In genomic region chr12:131901431-131902331, GRCh38 we compare ENCODE assay signal across 13 cellular contexts. TPM values are rescaled to one million over a fixed set of nuclear protein-coding genes. Genes with fewer than 3 reads are reported as not detected.
A peak's percentile ranks its signal among the peaks of the same experiment; 100 is the strongest.
DNase-seq lines count a peak whose midpoint lies in the region; ATAC-seq and TF ChIP-seq lines count a peak whose summit lies in the region.
"Had no signal": no experiment of that assay in that cellular context is flagged by ENCODE, and none has a peak within 500 bp of the region (broad histone marks: within the 10 kb centered on the region; RNA-seq: fewer than 3 reads in every experiment).

No MANE protein-coding gene starts in this region.

- H3K27me3 ChIP-seq in neuronal stem cell (ENCODE audit: control insufficient read depth in 3 of 3, insufficient read depth in 3 of 3, low read depth in 1 of 3, low read length in 3 of 3) (peaks cover 0 to 2% (median 0%) of the 10 kb centered on the region in 3 experiments), brain microvascular endothelial cell (replicated peaks) (no peaks in the 10 kb centered on the region), smooth muscle cell (ENCODE audit: low read depth) (no peaks in the 10 kb centered on the region)

- H3K4me1 Mint-ChIP-seq in glutamatergic neuron (ENCODE audit: low read depth, unreplicated experiment) = peaks cover 14% of the 10 kb centered on the region
- peaks cover 17 to 55% (median 30%) of the 10 kb centered on the region in 4 donors for H3K4me1 Mint-ChIP-seq in naive thymus-derived CD8-positive, alpha-beta T cell

- H3K9ac ChIP-seq in neuronal stem cell (ENCODE audit: low read depth, low read length, poor library complexity) (peak overlapping the region; percentile 60), smooth muscle cell (ENCODE audit: low read depth) (no peak overlapping the region)

- H3K4ac ChIP-seq in neuronal stem cell (ENCODE audit: low read length) = no peak overlapping the region

- H2BK12ac ChIP-seq in neuronal stem cell (ENCODE audit: low read length) = no peak overlapping the region

- in situ Hi-C loops in brain microvascular endothelial cell (cut with HindIII; ENCODE audit: low pct_ligation_motif_present, low sequenced_read_pairs) = no loop called here

- no peak overlapping the region for H4K91ac ChIP-seq in neuronal stem cell (ENCODE audit: low read depth, low read length, poor library complexity)

- H3K27ac ChIP-seq in neuronal stem cell (replicated peaks; ENCODE audit: low read length) (no peak overlapping the region), brain microvascular endothelial cell (no peak overlapping the region), smooth muscle cell (ENCODE audit: low read depth) (no peak overlapping the region)

- no peak overlapping the region for H3K14ac ChIP-seq in neuronal stem cell (ENCODE audit: low read length)

- peak; percentile 64; the same call in 1 of the 2 replicates for TF ChIP-seq EP300 in Ishikawa (IDR thresholded peaks at IDR 0.05; ENCODE audit: borderline replicate concordance)

- H3K4me2 ChIP-seq in neuronal stem cell (ENCODE audit: insufficient read depth, low read length, poor library complexity, severe bottlenecking) = no peak overlapping the region
- H3K4me2 ChIP-seq in smooth muscle cell = no peak overlapping the region

- no peaks in the 10 kb centered on the region for H3F3A ChIP-seq in smooth muscle cell (ENCODE audit: low read depth)

- POLR2A ChIA-PET in naive thymus-derived CD8-positive, alpha-beta T cell (lab: Charles Lee) = interaction anchor here (0.7 kb wide), 1 partner anchor 23 kb away, joined by 3 read pairs; no protein-coding TSS in a partner anchor

- H4K20me1 ChIP-seq in smooth muscle cell (ENCODE audit: low read depth) = peaks cover 99% of the 10 kb centered on the region

- peaks cover 10% of the 10 kb centered on the region for H3K27me3 Mint-ChIP-seq in glutamatergic neuron (ENCODE audit: unreplicated experiment)
- H3K27me3 Mint-ChIP-seq in naive thymus-derived CD8-positive, alpha-beta T cell = no peaks in the 10 kb centered on the region

- H3K23ac ChIP-seq in neuronal stem cell (ENCODE audit: low read depth, low read length, poor library complexity) = peak overlapping the region; percentile 65

- H2BK5ac ChIP-seq in neuronal stem cell (ENCODE audit: low read length) = no peak overlapping the region

- DNase-seq in 8988T (peak; percentile 32), glutamatergic neuron (no peak), neuronal stem cell (ENCODE audit: low spot score) (no peak), brain microvascular endothelial cell (no peak), smooth muscle cell (lab: John Stamatoyannopoulos, UW; ENCODE audit: unreplicated experiment) (no peak)
- DNase-seq in naive thymus-derived CD8-positive, alpha-beta T cell = no peak
- DNase-seq: activated CD8-positive, alpha-beta T cell treated with anti-CD3 and anti-CD28 coated beads, Interleukin-2, amount 10 ng/mL, durations not matched to agents 7 days and 5 days; activated gamma-delta T cell; foreskin fibroblast had no signal

- no peak overlapping the region for H2AFZ ChIP-seq in neuronal stem cell (ENCODE audit: low read length)
- H2AFZ ChIP-seq in smooth muscle cell (ENCODE audit: low read depth) = no peak overlapping the region

- peaks cover 42% of the 10 kb centered on the region for H3K79me1 ChIP-seq in neuronal stem cell (ENCODE audit: low read depth, low read length)

- no peaks in the 10 kb centered on the region for H3K9me3 ChIP-seq in neuronal stem cell (replicated peaks in 1 of 2; ENCODE audit: control insufficient read depth in 2 of 2, insufficient read depth in 1 of 2, low read depth in 1 of 2, low read length in 2 of 2)
- no peaks in the 10 kb centered on the region for H3K9me3 ChIP-seq in smooth muscle cell (replicated peaks; ENCODE audit: low read depth)

- no CpG with 5 or more reads among the region's 30 CpGs for WGBS in neuronal stem cell (ENCODE audit: extremely low coverage in 2 of 2, insufficient read length in 2 of 2, insufficient replicate concordance in 1 of 2), 2 donors
- WGBS in smooth muscle cell (ENCODE audit: low lambda C conversion rate) = 94% methylated on average over 30 of the region's 30 CpGs

- H3K27ac Mint-ChIP-seq in glutamatergic neuron (ENCODE audit: unreplicated experiment) = peak overlapping the region; percentile 48
- H3K27ac Mint-ChIP-seq in naive thymus-derived CD8-positive, alpha-beta T cell = peak overlapping the region in 1 of 10 donors; percentile 33
- H3K27ac Mint-ChIP-seq: activated CD8-positive, alpha-beta T cell treated with anti-CD3 and anti-CD28 coated beads, Interleukin-2, amount 10 ng/mL, durations not matched to agents 7 days and 5 days had no signal

- H3K36me3 Mint-ChIP-seq in glutamatergic neuron (ENCODE audit: unreplicated experiment) = no peaks in the 10 kb centered on the region
- H3K36me3 Mint-ChIP-seq in naive thymus-derived CD8-positive, alpha-beta T cell = peaks cover 0 to 2% (median 0%) of the 10 kb centered on the region in 3 donors

- H3K4me3 ChIP-seq in neuronal stem cell (ENCODE audit: low read length in 2 of 2) = peak overlapping the region in 1 of 2 donors; percentile 22
- H3K4me3 ChIP-seq in brain microvascular endothelial cell (ENCODE audit: low read depth, low read length) = no peak overlapping the region
- H3K4me3 ChIP-seq in smooth muscle cell = no peak overlapping the region
- H3K4me3 ChIP-seq: skin epidermis had no signal

- peak overlapping the region; percentile 14 for H2BK120ac ChIP-seq in neuronal stem cell (ENCODE audit: low read depth, low read length)

- ATAC-seq in naive thymus-derived CD8-positive, alpha-beta T cell = no peak
- ATAC-seq in esophagus mucosa = no peak
- ATAC-seq: activated CD8-positive, alpha-beta T cell treated with anti-CD3 and anti-CD28 coated beads, Interleukin-2, amount 10 ng/mL, durations not matched to agents 7 days and 5 days; SK-N-SH treated with all-trans-retinoic acid at 6 μM for 48 hours had no signal

- TF ChIP-seq RAD21 in Ishikawa (IDR thresholded peaks at IDR 0.05; ENCODE audit: low read depth) = 0 out of 2 replicates have a peak, but pooled peaks have one; percentile 2

- peaks cover 7% of the 10 kb centered on the region for H3K9me3 Mint-ChIP-seq in glutamatergic neuron (ENCODE audit: unreplicated experiment)
- H3K9me3 Mint-ChIP-seq in naive thymus-derived CD8-positive, alpha-beta T cell = no peaks in the 10 kb centered on the region

- H3K18ac ChIP-seq in neuronal stem cell (ENCODE audit: low read length) = no peak overlapping the region

- no peak overlapping the region for H2AK5ac ChIP-seq in neuronal stem cell (ENCODE audit: low read depth, low read length)

- H4K8ac ChIP-seq in neuronal stem cell (ENCODE audit: low read depth, low read length) = no peak overlapping the region

- H3K4me1 ChIP-seq in neuronal stem cell (ENCODE audit: control insufficient read depth in 2 of 2, insufficient read depth in 1 of 2, low read depth in 1 of 2, low read length in 2 of 2) (peaks cover 2 to 6% of the 10 kb centered on the region in 2 donors), smooth muscle cell (ENCODE audit: low read depth) (peaks cover under 1% of the 10 kb centered on the region)

- no peak for TF ChIP-seq CTCF in glutamatergic neuron (IDR thresholded peaks at IDR 0.05; ENCODE audit: partially characterized antibody, unreplicated experiment)
- no peak for TF ChIP-seq CTCF in brain microvascular endothelial cell (IDR thresholded peaks at IDR 0.05; ENCODE audit: low read depth, low read length, missing control alignments)
- no peak for TF ChIP-seq CTCF in smooth muscle cell (IDR thresholded peaks at IDR 0.05; ENCODE audit: borderline replicate concordance, insufficient read depth, poor library complexity, severe bottlenecking)

- no peak overlapping the region for H3K4me3 Mint-ChIP-seq in glutamatergic neuron (ENCODE audit: unreplicated experiment)
- H3K4me3 Mint-ChIP-seq in naive thymus-derived CD8-positive, alpha-beta T cell = no peak overlapping the region
- H3K4me3 Mint-ChIP-seq: activated CD8-positive, alpha-beta T cell treated with anti-CD3 and anti-CD28 coated beads, Interleukin-2, amount 10 ng/mL, durations not matched to agents 7 days and 5 days had no signal

- H2BK15ac ChIP-seq in neuronal stem cell (ENCODE audit: low read length) = no peak overlapping the region

- H3K79me2 ChIP-seq in smooth muscle cell (ENCODE audit: low read depth) = peaks cover 80% of the 10 kb centered on the region

- H3K36me3 ChIP-seq in neuronal stem cell (replicated peaks in 1 of 2; ENCODE audit: control insufficient read depth in 2 of 2, insufficient read depth in 2 of 2, low read length in 2 of 2) (peaks cover 9 to 45% of the 10 kb centered on the region in 2 donors), brain microvascular endothelial cell (replicated peaks) (peaks cover 2% of the 10 kb centered on the region), smooth muscle cell (ENCODE audit: low read depth) (no peaks in the 10 kb centered on the region)

TF ChIP-seq in Ishikawa, 13 proteins besides CTCF, POLR2A, EP300 and RAD21 (continues in another document):
- TF ChIP-seq, protein P1, sequence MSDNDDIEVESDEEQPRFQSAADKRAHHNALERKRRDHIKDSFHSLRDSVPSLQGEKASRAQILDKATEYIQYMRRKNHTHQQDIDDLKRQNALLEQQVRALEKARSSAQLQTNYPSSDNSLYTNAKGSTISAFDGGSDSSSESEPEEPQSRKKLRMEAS (IDR thresholded peaks at IDR 0.05) = peak; percentile 61
- TF ChIP-seq FOXM1 (IDR thresholded peaks at IDR 0.05; ENCODE audit: borderline replicate concordance, low read depth) = no peak; the same call in 1 of the 2 replicates
- TF ChIP-seq TAF1 (IDR thresholded peaks at IDR 0.05; ENCODE audit: low read depth) = no peak

RNA-seq across cellular contexts. Expression of gene ULK1, which starts 7.3 kb away (rescaled TPM):
- total RNA-seq in glutamatergic neuron (ENCODE audit: unreplicated experiment) (168 TPM), smooth muscle cell (8.1 and 10.5 TPM in 2 replicates), esophagus mucosa (12.8 TPM)
- polyA plus RNA-seq in neuronal stem cell (2013, experiment 1 of 2) = 21.6 TPM
- polyA plus RNA-seq in neuronal stem cell (2013, experiment 2 of 2) = 22.4 TPM
- 10 to 100 TPM; 47.1 to 54.4 TPM for total RNA-seq in naive thymus-derived CD8-positive, alpha-beta T cell
- under 1 TPM; 0.43 to 0.76 (median 0.68) TPM for polyA plus RNA-seq in naive thymus-derived CD8-positive, alpha-beta T cell
- 8.5 and 19.9 TPM in 2 replicates for polyA plus RNA-seq in smooth muscle cell

RNA-seq across cellular contexts. Expression of gene PUS1, which starts 27.4 kb away (rescaled TPM):
- total RNA-seq in glutamatergic neuron (ENCODE audit: unreplicated experiment) (28.1 TPM), smooth muscle cell (2.6 and 22.2 TPM in 2 replicates), esophagus mucosa (20.5 TPM)
- polyA plus RNA-seq in neuronal stem cell (2013, experiment 1 of 2) = 10.3 TPM
- 8.8 TPM for polyA plus RNA-seq in neuronal stem cell (2013, experiment 2 of 2)
- 10 to 100 TPM; 56.9 to 57.0 TPM for total RNA-seq in naive thymus-derived CD8-positive, alpha-beta T cell
- polyA plus RNA-seq in naive thymus-derived CD8-positive, alpha-beta T cell = 10 to 100 TPM; 16.9 to 35.1 (median 17.5) TPM
- polyA plus RNA-seq in smooth muscle cell = 6.6 and 18.5 TPM in 2 replicates

RNA-seq across cellular contexts. Expression of gene EP400, which starts 48.1 kb away (rescaled TPM):
- total RNA-seq in glutamatergic neuron (ENCODE audit: unreplicated experiment) (85.8 TPM), smooth muscle cell (10.9 and 13.6 TPM in 2 replicates), esophagus mucosa (26.1 TPM)
- 20.4 TPM for polyA plus RNA-seq in neuronal stem cell (2013, experiment 1 of 2)
- 21.2 TPM for polyA plus RNA-seq in neuronal stem cell (2013, experiment 2 of 2)
- 10 to 100 TPM; 80.6 to 82.5 TPM for total RNA-seq in naive thymus-derived CD8-positive, alpha-beta T cell
- 1 to 10 TPM; 1.1 to 3.4 (median 2.0) TPM for polyA plus RNA-seq in naive thymus-derived CD8-positive, alpha-beta T cell
- polyA plus RNA-seq in smooth muscle cell = 6.6 and 9.8 TPM in 2 replicates
